ENCODE assay signal across 17 cellular contexts in the genomic region with DNA sequence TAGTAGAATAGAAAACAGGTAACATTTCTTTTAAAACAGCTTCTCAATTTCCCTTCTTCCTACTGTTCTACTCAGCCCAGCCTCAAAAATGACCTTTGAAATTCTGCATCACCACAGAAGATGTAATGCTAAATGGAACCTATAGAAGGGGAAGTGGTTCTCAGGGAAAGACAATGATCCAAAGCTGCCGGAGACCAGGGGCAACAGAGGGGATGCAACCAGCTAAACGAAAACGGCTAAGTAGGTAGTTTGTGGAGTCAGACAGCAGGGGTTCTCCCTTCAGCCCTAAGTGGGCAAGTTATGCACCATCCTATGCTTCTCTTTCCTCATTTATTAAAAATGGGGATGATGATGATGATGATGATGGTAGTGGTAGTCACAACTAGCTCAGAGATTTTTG.
"Had no signal": no experiment of that assay in that cellular context is flagged by ENCODE, and none has a peak within 500 bp of the region (broad histone marks: within the 10 kb centered on the region; RNA-seq: fewer than 3 reads in every experiment).

No MANE protein-coding gene starts in this region.

- H3K27me3 ChIP-seq: SJCRH30 had no signal

- H3K4me3 ChIP-seq: SJCRH30 had no signal

- DNase-seq: activated CD4-positive, alpha-beta T cell treated with anti-CD3 and anti-CD28 coated beads for 1 hour; activated CD4-positive, alpha-beta T cell treated with anti-CD3 and anti-CD28 coated beads, Interleukin-2, amount 10 ng/mL, durations not matched to agents 24 days and 14 days; activated CD4-positive, alpha-beta T cell treated with anti-CD3 and anti-CD28 coated beads, Interleukin-2, amount 50 U/mL, for 48 hours; activated CD8-positive, alpha-beta memory T cell treated with anti-CD3 and anti-CD28 coated beads, Interleukin-2, amount 10 ng/mL, durations not matched to agents 7 days and 5 days; activated effector memory CD4-positive, alpha-beta T cell treated with anti-CD3 and anti-CD28 coated beads, Interleukin-2, amount 50 U/mL, for 16 hours; activated naive CD4-positive, alpha-beta T cell treated with Interleukin-2 at 50 U/mL for 16 hours; activated naive CD8-positive, alpha-beta T cell treated with anti-CD3 and anti-CD28 coated beads, Interleukin-2, amount 50 U/mL, for 24 hours; activated T-cell treated with anti-CD3 and anti-CD28 coated beads, Interleukin-2, amount 50 U/mL, for 24 hours; amniotic stem cell; NCI-H1092; NCI-H1930; NCI-H226; Right ventricle myocardium superior had no signal

- H3K9ac ChIP-seq: KMS-11, SK-N-SH had no signal

- H3K9me3 ChIP-seq: SJCRH30, SK-N-SH had no signal

- H3K4me1 ChIP-seq: SJCRH30 had no signal

- H3K27ac ChIP-seq: KMS-11, SJCRH30 had no signal

- ATAC-seq: activated CD8-positive, alpha-beta memory T cell treated with anti-CD3 and anti-CD28 coated beads, Interleukin-2, amount 10 ng/mL, durations not matched to agents 7 days and 5 days; activated naive CD4-positive, alpha-beta T cell treated with anti-CD3 and anti-CD28 coated beads, Interleukin-2, amount 50 U/mL, for 72 hours; activated naive CD8-positive, alpha-beta T cell treated with anti-CD3 and anti-CD28 coated beads, Interleukin-2, amount 50 U/mL, for 24 hours had no signal
